7 cellular contexts compared by ENCODE assay signal in genomic region chr5:105330185-105330584, GRCh38.
"Had no signal": no experiment of that assay in that cellular context is flagged by ENCODE, and none has a peak within 500 bp of the region (broad histone marks: within the 10 kb centered on the region; RNA-seq: fewer than 3 reads in every experiment).

No MANE protein-coding gene starts in this region.

- H3K4me3 ChIP-seq: GM12878 had no signal

- DNase-seq: GDM1, GF-D8 had no signal

- FAIRE-seq: GM12878, GM12891, GM12892, GM18507, GM19239 had no signal

- ATAC-seq: GM12878 had no signal
